34 cellular contexts compared by ENCODE assay signal in genomic region chr2:140604788-140605187, GRCh38.
A peak's percentile ranks its signal among the peaks of the same experiment; 100 is the strongest.
DNase-seq lines count a peak whose midpoint lies in the region; ATAC-seq, FAIRE-seq and TF ChIP-seq lines count a peak whose summit lies in the region.
"Had no signal": no experiment of that assay in that cellular context is flagged by ENCODE, and none has a peak within 500 bp of the region (broad histone marks: within the 10 kb centered on the region; RNA-seq: fewer than 3 reads in every experiment).

No MANE protein-coding gene starts in this region.

- H3K9ac ChIP-seq in H1 (replicated peaks in 1 of 4; ENCODE audit: extremely low read depth in 1 of 4, low read depth in 3 of 4, low read length in 3 of 4), result no peak overlapping the region
- H3K9ac ChIP-seq: BLaER1 treated with 17β-estradiol and CSF1 and Interleukin-3, amounts not matched to agents 10 nM and 100 nM had no signal

- no peak overlapping the region for H3K18ac ChIP-seq in H1 (ENCODE audit: extremely low read depth, low read length)

- intact Hi-C loops in activated CD4-positive, alpha-beta T cell treated with anti-CD3 and anti-CD28 coated beads for 36 hours (cut with DNase I, micrococcal nuclease), result no loop called here
- intact Hi-C loops in activated T-helper 2 cell treated with anti-CD3 and anti-CD28 coated beads, Interferon-gamma antibody, Interleukin-2, Interleukin-4, amounts not matched to agents 10 μg/mL and 5 μg/mL and 100 μg/mL, durations not matched to agents 14 hours and 24 hours and 36 hours (cut with micrococcal nuclease), result no loop called here

- H2BK120ac ChIP-seq in H1 (replicated peaks; ENCODE audit: low read depth, low read length), result no peak overlapping the region

- WGBS in H1 (ENCODE audit: extremely low coverage in 1 of 2, insufficient coverage in 1 of 2, insufficient read length in 1 of 2, insufficient replicate concordance in 2 of 2, low coverage in 1 of 2, low lambda C conversion rate in 2 of 2, missing lambda C conversion rate in 1 of 2), 2 experiments, result 87% methylated on average over 3 of the region's 3 CpGs; no CpG with 5 or more reads in 1 of the 2 experiments

- H4K8ac ChIP-seq in H1 (ENCODE audit: extremely low read depth, insufficient read depth, low read length), result no peak overlapping the region

- peak overlapping the region; percentile 74; the same call in 1 of the 2 replicates for H2AFZ ChIP-seq in H1 (ENCODE audit: low read length)
- H2AFZ ChIP-seq: PC-9 had no signal

- peak; percentile 68 for ATAC-seq in GM18508 (IDR thresholded peaks at IDR 0.05; ENCODE audit: insufficient read depth, unreplicated experiment)
- peak; percentile 66 for ATAC-seq in GM21360 (IDR thresholded peaks at IDR 0.05; ENCODE audit: unreplicated experiment)
- ATAC-seq in HG03095 (IDR thresholded peaks at IDR 0.05; ENCODE audit: unreplicated experiment), result peak; percentile 83
- ATAC-seq in GM21529 (IDR thresholded peaks at IDR 0.05; ENCODE audit: unreplicated experiment), result no peak
- no peak for ATAC-seq in activated CD4-positive, alpha-beta T cell treated with anti-CD3 and anti-CD28 coated beads for 36 hours
- ATAC-seq: body of pancreas, left lobe of liver had no signal

- TF ChIP-seq EP300 in H1 (IDR thresholded peaks at IDR 0.05; ENCODE audit: borderline replicate concordance in 1 of 2, low read depth in 2 of 2, low read length in 2 of 2), result no peak

- peaks cover 3% of the 10 kb centered on the region for H3K9me3 Mint-ChIP-seq in activated CD4-positive, alpha-beta T cell treated with anti-CD3 and anti-CD28 coated beads for 36 hours (ENCODE audit: low read depth)
- H3K9me3 Mint-ChIP-seq in activated T-helper 2 cell treated with anti-CD3 and anti-CD28 coated beads, Interferon-gamma antibody, Interleukin-2, Interleukin-4, amounts not matched to agents 10 μg/mL and 5 μg/mL and 100 μg/mL, durations not matched to agents 14 hours and 24 hours and 36 hours, result peaks cover 15% of the 10 kb centered on the region
- H3K9me3 Mint-ChIP-seq: nephron had no signal

- no peaks in the 10 kb centered on the region for H3K36me3 ChIP-seq in H1 (ENCODE audit: control insufficient read depth in 2 of 4, insufficient read depth in 4 of 4, low read length in 3 of 4)
- H3K36me3 ChIP-seq: adrenal gland; BLaER1 treated with 17β-estradiol and CSF1 and Interleukin-3, amounts not matched to agents 10 nM and 100 nM; tibial artery had no signal

- no peaks in the 10 kb centered on the region for H3K23me2 ChIP-seq in H1 (ENCODE audit: low read depth, low read length)

- no peak overlapping the region for H2BK5ac ChIP-seq in H1 (ENCODE audit: low read depth, low read length)

- no peak overlapping the region for H3K27ac ChIP-seq in H1 (ENCODE audit: low read depth, low read length)
- H3K27ac ChIP-seq: adrenal gland; BLaER1 treated with 17β-estradiol and CSF1 and Interleukin-3, amounts not matched to agents 10 nM and 100 nM; body of pancreas; PC-9; SK-N-MC; tibial artery had no signal

- H3K36me3 Mint-ChIP-seq in activated CD4-positive, alpha-beta T cell treated with anti-CD3 and anti-CD28 coated beads for 36 hours (ENCODE audit: low read depth), result no peaks in the 10 kb centered on the region
- H3K36me3 Mint-ChIP-seq in activated T-helper 2 cell treated with anti-CD3 and anti-CD28 coated beads, Interferon-gamma antibody, Interleukin-2, Interleukin-4, amounts not matched to agents 10 μg/mL and 5 μg/mL and 100 μg/mL, durations not matched to agents 14 hours and 24 hours and 36 hours (ENCODE audit: low read depth), result no peaks in the 10 kb centered on the region
- H3K36me3 Mint-ChIP-seq: activated naive CD4-positive, alpha-beta T cell treated with anti-CD3 and anti-CD28 coated beads, Interleukin-2, amount 10 ng/mL, durations not matched to agents 7 days and 5 days had no signal

- TF ChIP-seq RAD21 in H1 (IDR thresholded peaks at IDR 0.05 in 1 of 2, conservative IDR thresholded peaks at IDR 0.05 in 1 of 2; ENCODE audit: low read depth in 2 of 2, low read length in 2 of 2), result no peak

- H2BK12ac ChIP-seq in H1 (ENCODE audit: low read depth, low read length), result no peak overlapping the region

- H2BK15ac ChIP-seq in H1 (ENCODE audit: low read length), result no peak overlapping the region

- no peak overlapping the region for H3K4ac ChIP-seq in H1 (replicated peaks; ENCODE audit: insufficient read length, low read depth, low read length)

- FAIRE-seq in H1 (lab: Jason Lieb, UNC), result no peak
- FAIRE-seq: GM12892, islet of Langerhans had no signal

- H3K4me3 ChIP-seq in H1 (ENCODE audit: extremely low read depth in 1 of 4, insufficient read depth in 2 of 4, low read depth in 3 of 4, low read length in 4 of 4), result no peak overlapping the region
- H3K4me3 ChIP-seq: adrenal gland; BLaER1 treated with 17β-estradiol and CSF1 and Interleukin-3, amounts not matched to agents 10 nM and 100 nM; body of pancreas; PC-9; SK-N-MC; tibial artery had no signal

- H3K4me1 ChIP-seq in H1 (replicated peaks in 1 of 4; ENCODE audit: control insufficient read depth in 3 of 4, insufficient read depth in 4 of 4, low read length in 3 of 4), result no peaks in the 10 kb centered on the region
- H3K4me1 ChIP-seq: adrenal gland, body of pancreas, tibial artery had no signal

- H3K56ac ChIP-seq in H1 (replicated peaks; ENCODE audit: insufficient read length, low read depth, low read length), result no peak overlapping the region

- no peak overlapping the region for H3K27ac Mint-ChIP-seq in activated CD4-positive, alpha-beta T cell treated with anti-CD3 and anti-CD28 coated beads for 36 hours
- no peak overlapping the region for H3K27ac Mint-ChIP-seq in activated T-helper 2 cell treated with anti-CD3 and anti-CD28 coated beads, Interferon-gamma antibody, Interleukin-2, Interleukin-4, amounts not matched to agents 10 μg/mL and 5 μg/mL and 100 μg/mL, durations not matched to agents 14 hours and 24 hours and 36 hours
- H3K27ac Mint-ChIP-seq: activated CD4-positive, alpha-beta memory T cell treated with anti-CD3 and anti-CD28 coated beads, Interleukin-2, amount 10 ng/mL, durations not matched to agents 7 days and 5 days; activated naive CD4-positive, alpha-beta T cell treated with anti-CD3 and anti-CD28 coated beads, Interleukin-2, amount 10 ng/mL, durations not matched to agents 7 days and 5 days; activated T-helper 1 cell treated with anti-CD3 and anti-CD28 coated beads, Interleukin-12 subunit alpha, Interleukin-12 subunit beta, Interleukin-2, Interleukin-4 antibody, amounts not matched to agents 30 ng/mL and 10 ng/mL and 1 ng/mL, durations not matched to agents 14 hours and 24 hours and 36 hours; nephron had no signal

- no peaks in the 10 kb centered on the region for H4K20me1 ChIP-seq in H1 (replicated peaks in 1 of 2; ENCODE audit: control insufficient read depth in 1 of 2, insufficient read depth in 2 of 2, low read length in 2 of 2)
- H4K20me1 ChIP-seq: BLaER1 treated with 17β-estradiol and CSF1 and Interleukin-3, amounts not matched to agents 10 nM and 100 nM had no signal

- no peaks in the 10 kb centered on the region for H3K79me2 ChIP-seq in H1 (ENCODE audit: control insufficient read depth in 1 of 2, insufficient read depth in 2 of 2, low read length in 2 of 2)

- H3K27me3 Mint-ChIP-seq in activated CD4-positive, alpha-beta T cell treated with anti-CD3 and anti-CD28 coated beads for 36 hours, result no peaks in the 10 kb centered on the region
- no peaks in the 10 kb centered on the region for H3K27me3 Mint-ChIP-seq in activated T-helper 2 cell treated with anti-CD3 and anti-CD28 coated beads, Interferon-gamma antibody, Interleukin-2, Interleukin-4, amounts not matched to agents 10 μg/mL and 5 μg/mL and 100 μg/mL, durations not matched to agents 14 hours and 24 hours and 36 hours (ENCODE audit: low read depth)
- H3K27me3 Mint-ChIP-seq: activated CD4-positive, alpha-beta memory T cell treated with anti-CD3 and anti-CD28 coated beads, Interleukin-2, amount 10 ng/mL, durations not matched to agents 7 days and 5 days; activated naive CD4-positive, alpha-beta T cell treated with anti-CD3 and anti-CD28 coated beads, Interleukin-2, amount 10 ng/mL, durations not matched to agents 7 days and 5 days; central memory CD8-positive, alpha-beta T cell had no signal

- H3K14ac ChIP-seq in H1 (ENCODE audit: insufficient read length), result no peak overlapping the region

- no peak overlapping the region for H2AK5ac ChIP-seq in H1 (ENCODE audit: low read depth, low read length)

- CTCF ChIA-PET in H1 (lab: Charles Lee; ENCODE audit: partially characterized antibody), result interaction anchor here (1.8 kb wide), 1 partner anchor 18 kb away, joined by 6 read pairs; no protein-coding TSS in a partner anchor
- CTCF ChIA-PET in activated CD4-positive, alpha-beta T cell treated with anti-CD3 and anti-CD28 coated beads for 36 hours (lab: Charles Lee), result no interaction called here

- no peak for DNase-seq in H1 (ENCODE audit: low read depth in 1 of 2, low spot score in 2 of 2)
- no peak for DNase-seq in activated CD4-positive, alpha-beta T cell treated with anti-CD3 and anti-CD28 coated beads for 36 hours
- DNase-seq in activated T-helper 2 cell treated with anti-CD3 and anti-CD28 coated beads, Interferon-gamma antibody, Interleukin-2, Interleukin-4, amounts not matched to agents 10 μg/mL and 5 μg/mL and 100 μg/mL, durations not matched to agents 14 hours and 24 hours and 36 hours (ENCODE audit: low spot score), result no peak
- DNase-seq: activated CD4-positive, alpha-beta memory T cell treated with anti-CD3 and anti-CD28 coated beads, Interleukin-2, amount 10 ng/mL, durations not matched to agents 7 days and 5 days; activated CD4-positive, alpha-beta T cell treated with anti-CD3 and anti-CD28 coated beads for 1 hour; activated CD8-positive, alpha-beta memory T cell treated with anti-CD3 and anti-CD28 coated beads, Interleukin-2, amount 50 U/mL, for 4 hours; activated naive CD4-positive, alpha-beta T cell treated with anti-CD3 and anti-CD28 coated beads, Interleukin-2, amount 10 ng/mL, durations not matched to agents 7 days and 5 days; adrenal gland; body of pancreas; DMS153; erythroblast; glutamatergic neuron; H7; KBM-7; NCI-H1105; NCI-H1930; NCI-H2171 treated with DMSO at 0.1 percent for 48 hours; NCI-H510A treated with DMSO at 0.1 percent for 48 hours; PC-9; stimulated activated CD4-positive, alpha-beta T cell treated with anti-CD3 and anti-CD28 coated beads, Interleukin-4, amount 100 ng/mL, for 1 hour; T-helper 2 cell; tibial artery had no signal

- no peaks in the 10 kb centered on the region for H3K79me1 ChIP-seq in H1 (ENCODE audit: low read depth, low read length)

- no peak overlapping the region for H3K23ac ChIP-seq in H1 (ENCODE audit: insufficient read length)

- no peak overlapping the region for H4K91ac ChIP-seq in H1 (replicated peaks; ENCODE audit: insufficient read length, low read length)

- no peak overlapping the region for H4K5ac ChIP-seq in H1 (ENCODE audit: insufficient read length, low read depth, low read length)

- H3K9me3 ChIP-seq in H1 (ENCODE audit: insufficient read depth in 2 of 2, low read depth in 1 of 2, low read length in 1 of 2), result no peaks in the 10 kb centered on the region
- H3K9me3 ChIP-seq: adrenal gland, body of pancreas, tibial artery had no signal

- H3K4me1 Mint-ChIP-seq in activated CD4-positive, alpha-beta T cell treated with anti-CD3 and anti-CD28 coated beads for 36 hours, result no peaks in the 10 kb centered on the region
- no peaks in the 10 kb centered on the region for H3K4me1 Mint-ChIP-seq in activated T-helper 2 cell treated with anti-CD3 and anti-CD28 coated beads, Interferon-gamma antibody, Interleukin-2, Interleukin-4, amounts not matched to agents 10 μg/mL and 5 μg/mL and 100 μg/mL, durations not matched to agents 14 hours and 24 hours and 36 hours (ENCODE audit: low read depth)
- H3K4me1 Mint-ChIP-seq: activated CD4-positive, alpha-beta memory T cell treated with anti-CD3 and anti-CD28 coated beads, Interleukin-2, amount 10 ng/mL, durations not matched to agents 7 days and 5 days; activated naive CD4-positive, alpha-beta T cell treated with anti-CD3 and anti-CD28 coated beads, Interleukin-2, amount 10 ng/mL, durations not matched to agents 7 days and 5 days; central memory CD8-positive, alpha-beta T cell; nephron had no signal

- POLR2A ChIA-PET in H1 (lab: Charles Lee; ENCODE audit: partially characterized antibody), result no interaction called here
- POLR2A ChIA-PET in activated CD4-positive, alpha-beta T cell treated with anti-CD3 and anti-CD28 coated beads for 36 hours (lab: Charles Lee), result no interaction called here

- H3K4me3 Mint-ChIP-seq in activated CD4-positive, alpha-beta T cell treated with anti-CD3 and anti-CD28 coated beads for 36 hours, result no peak overlapping the region
- H3K4me3 Mint-ChIP-seq in activated T-helper 2 cell treated with anti-CD3 and anti-CD28 coated beads, Interferon-gamma antibody, Interleukin-2, Interleukin-4, amounts not matched to agents 10 μg/mL and 5 μg/mL and 100 μg/mL, durations not matched to agents 14 hours and 24 hours and 36 hours (ENCODE audit: low read depth), result no peak overlapping the region
- H3K4me3 Mint-ChIP-seq: activated CD4-positive, alpha-beta memory T cell treated with anti-CD3 and anti-CD28 coated beads, Interleukin-2, amount 10 ng/mL, durations not matched to agents 7 days and 5 days; activated naive CD4-positive, alpha-beta T cell treated with anti-CD3 and anti-CD28 coated beads, Interleukin-2, amount 10 ng/mL, durations not matched to agents 7 days and 5 days; activated T-helper 1 cell treated with anti-CD3 and anti-CD28 coated beads, Interleukin-12 subunit alpha, Interleukin-12 subunit beta, Interleukin-2, Interleukin-4 antibody, amounts not matched to agents 30 ng/mL and 10 ng/mL and 1 ng/mL, durations not matched to agents 14 hours and 24 hours and 36 hours; central memory CD8-positive, alpha-beta T cell; nephron had no signal

- TF ChIP-seq CTCF in H1 (IDR thresholded peaks at IDR 0.05; ENCODE audit: control extremely low read depth in 1 of 3, insufficient read depth in 1 of 3, low read depth in 1 of 3, low read length in 3 of 3), result no peak

- no peak overlapping the region for H2BK20ac ChIP-seq in H1 (ENCODE audit: low read length)

- no peak overlapping the region for H3K4me2 ChIP-seq in H1 (ENCODE audit: insufficient read depth in 1 of 2, low read depth in 2 of 2, low read length in 2 of 2)
- H3K4me2 ChIP-seq: PC-9 had no signal

- TF ChIP-seq POLR2A in H1 (IDR thresholded peaks at IDR 0.05; ENCODE audit: control extremely low read depth in 1 of 2, low read depth in 2 of 2, low read length in 2 of 2), result no peak

- no peaks in the 10 kb centered on the region for H3K27me3 ChIP-seq in H1 (replicated peaks in 1 of 4; ENCODE audit: control insufficient read depth in 3 of 4, extremely low read depth in 1 of 4, insufficient read depth in 3 of 4, low read length in 3 of 4)
- H3K27me3 ChIP-seq: adrenal gland; BLaER1 treated with 17β-estradiol and CSF1 and Interleukin-3, amounts not matched to agents 10 nM and 100 nM; body of pancreas; tibial artery had no signal

Comparison
In these comparisons a context has a peak if more than half of its experiments do, and no peak if none do; other contexts are left out.
1. ATAC-seq: peak in GM18508 (single experiment), GM21360 (single experiment) and HG03095 (single experiment); none in GM21529 (single experiment) and activated CD4-positive, alpha-beta T cell treated with anti-CD3 and anti-CD28 coated beads for 36 hours (single experiment).